ENCODE assay signal across 8 cellular contexts in genomic region chr11:12174145-12175143, GRCh38.
DNase-seq lines count a peak whose midpoint lies in the region; ATAC-seq lines count a peak whose summit lies in the region.

No MANE protein-coding gene starts in this region.

- no peaks in the 10 kb centered on the region for H3K36me3 ChIP-seq in neuronal stem cell (replicated peaks in 1 of 2; ENCODE audit: control insufficient read depth in 2 of 2, insufficient read depth in 2 of 2, low read length in 2 of 2)

- no peak overlapping the region for H3K27ac ChIP-seq in neuronal stem cell (replicated peaks; ENCODE audit: low read length)

- H3K9ac ChIP-seq in neuronal stem cell (ENCODE audit: low read depth, low read length, poor library complexity) = no peak overlapping the region

- no peaks in the 10 kb centered on the region for H3K79me1 ChIP-seq in neuronal stem cell (ENCODE audit: low read depth, low read length)

- no peak overlapping the region for H2AFZ ChIP-seq in neuronal stem cell (ENCODE audit: low read length)

- 100% methylated on average over 1 of the region's 4 CpGs; no CpG with 5 or more reads in 1 of the 2 donors for WGBS in neuronal stem cell (ENCODE audit: extremely low coverage in 2 of 2, insufficient read length in 2 of 2, insufficient replicate concordance in 1 of 2), 2 donors

- H3K18ac ChIP-seq in neuronal stem cell (ENCODE audit: low read length) = no peak overlapping the region

- H3K27me3 ChIP-seq in neuronal stem cell (ENCODE audit: control insufficient read depth in 3 of 3, insufficient read depth in 3 of 3, low read depth in 1 of 3, low read length in 3 of 3) = no peaks in the 10 kb centered on the region

- CTCF ChIA-PET in activated naive CD4-positive, alpha-beta T cell treated with anti-CD3 and anti-CD28 coated beads for 36 hours (lab: Charles Lee) = interaction anchor here (0.6 to 0.7 kb wide), 3 partner anchors 18 to 121 kb away, joined by 4 read pairs; no protein-coding TSS in a partner anchor

- peaks cover 10% of the 10 kb centered on the region for H3K36me3 Mint-ChIP-seq in activated naive CD4-positive, alpha-beta T cell treated with anti-CD3 and anti-CD28 coated beads for 36 hours (ENCODE audit: low read depth)
- peaks cover 26% of the 10 kb centered on the region for H3K36me3 Mint-ChIP-seq in T-helper 2 cell treated with Interferon-gamma antibody and Interleukin-4, amounts not matched to agents 5 μg/mL and 100 μg/mL, for 36 hours (ENCODE audit: low read depth)
- no peaks in the 10 kb centered on the region for H3K36me3 Mint-ChIP-seq in natural killer cell treated with Interleukin-12 subunit alpha and Interleukin-12 subunit beta and Interleukin-15 and Interleukin-18, amount 100 ng/mL, for 72 hours

- no peak overlapping the region for H2BK15ac ChIP-seq in neuronal stem cell (ENCODE audit: low read length)

- no peak overlapping the region for H3K14ac ChIP-seq in neuronal stem cell (ENCODE audit: low read length)

- no peak overlapping the region for H2BK120ac ChIP-seq in neuronal stem cell (ENCODE audit: low read depth, low read length)

- no peaks in the 10 kb centered on the region for H3K27me3 Mint-ChIP-seq in activated naive CD4-positive, alpha-beta T cell treated with anti-CD3 and anti-CD28 coated beads for 36 hours (ENCODE audit: low read depth)
- H3K27me3 Mint-ChIP-seq in T-helper 2 cell treated with Interferon-gamma antibody and Interleukin-4, amounts not matched to agents 5 μg/mL and 100 μg/mL, for 36 hours (ENCODE audit: low read depth) = no peaks in the 10 kb centered on the region
- no peaks in the 10 kb centered on the region for H3K27me3 Mint-ChIP-seq in natural killer cell treated with Interleukin-12 subunit alpha and Interleukin-12 subunit beta and Interleukin-15 and Interleukin-18, amount 100 ng/mL, for 72 hours

- peak overlapping the region; percentile 19 for H3K4me3 Mint-ChIP-seq in activated naive CD4-positive, alpha-beta T cell treated with anti-CD3 and anti-CD28 coated beads for 36 hours
- H3K4me3 Mint-ChIP-seq in T-helper 2 cell treated with Interferon-gamma antibody and Interleukin-4, amounts not matched to agents 5 μg/mL and 100 μg/mL, for 36 hours = peak overlapping the region; percentile 77
- peak overlapping the region; percentile 81 for H3K4me3 Mint-ChIP-seq in natural killer cell treated with Interleukin-12 subunit alpha and Interleukin-12 subunit beta and Interleukin-15 and Interleukin-18, amount 100 ng/mL, for 72 hours

- no peaks in the 10 kb centered on the region for H3K9me3 ChIP-seq in neuronal stem cell (replicated peaks in 1 of 2; ENCODE audit: control insufficient read depth in 2 of 2, insufficient read depth in 1 of 2, low read depth in 1 of 2, low read length in 2 of 2)

- intact Hi-C loops in activated naive CD4-positive, alpha-beta T cell treated with anti-CD3 and anti-CD28 coated beads for 36 hours (cut with micrococcal nuclease) = loop anchor here (1.0 kb wide), 12 partner anchors 15 to 331 kb away; no protein-coding TSS in a partner anchor

- ATAC-seq in HG03135 (IDR thresholded peaks at IDR 0.05; ENCODE audit: unreplicated experiment) = peak; percentile 68
- ATAC-seq in natural killer cell treated with Interleukin-12 subunit alpha and Interleukin-12 subunit beta and Interleukin-15 and Interleukin-18, amount 100 ng/mL, for 72 hours = peak; percentile 84 to 87

- H3K4me2 ChIP-seq in neuronal stem cell (ENCODE audit: insufficient read depth, low read length, poor library complexity, severe bottlenecking) = no peak overlapping the region

- peaks cover 64% of the 10 kb centered on the region for H3K4me1 Mint-ChIP-seq in activated naive CD4-positive, alpha-beta T cell treated with anti-CD3 and anti-CD28 coated beads for 36 hours (ENCODE audit: low read depth)
- H3K4me1 Mint-ChIP-seq in T-helper 2 cell treated with Interferon-gamma antibody and Interleukin-4, amounts not matched to agents 5 μg/mL and 100 μg/mL, for 36 hours (ENCODE audit: low read depth) = peaks cover 71% of the 10 kb centered on the region
- H3K4me1 Mint-ChIP-seq in natural killer cell treated with Interleukin-12 subunit alpha and Interleukin-12 subunit beta and Interleukin-15 and Interleukin-18, amount 100 ng/mL, for 72 hours (ENCODE audit: low read depth in 2 of 2) = peaks cover 37 to 59% of the 10 kb centered on the region in 2 donors

- peaks cover 0 to 1% of the 10 kb centered on the region in 2 donors for H3K4me1 ChIP-seq in neuronal stem cell (ENCODE audit: control insufficient read depth in 2 of 2, insufficient read depth in 1 of 2, low read depth in 1 of 2, low read length in 2 of 2)

- H3K9me3 Mint-ChIP-seq in activated naive CD4-positive, alpha-beta T cell treated with anti-CD3 and anti-CD28 coated beads for 36 hours = peaks cover 15% of the 10 kb centered on the region
- H3K9me3 Mint-ChIP-seq in T-helper 2 cell treated with Interferon-gamma antibody and Interleukin-4, amounts not matched to agents 5 μg/mL and 100 μg/mL, for 36 hours = no peaks in the 10 kb centered on the region
- H3K9me3 Mint-ChIP-seq in natural killer cell treated with Interleukin-12 subunit alpha and Interleukin-12 subunit beta and Interleukin-15 and Interleukin-18, amount 100 ng/mL, for 72 hours = no peaks in the 10 kb centered on the region

- H3K4me3 ChIP-seq in neuronal stem cell (ENCODE audit: low read length in 2 of 2) = no peak overlapping the region

- peak overlapping the region; percentile 90 for H3K27ac Mint-ChIP-seq in activated naive CD4-positive, alpha-beta T cell treated with anti-CD3 and anti-CD28 coated beads for 36 hours
- peak overlapping the region; percentile 95 for H3K27ac Mint-ChIP-seq in T-helper 2 cell treated with Interferon-gamma antibody and Interleukin-4, amounts not matched to agents 5 μg/mL and 100 μg/mL, for 36 hours
- peak overlapping the region; percentile 99 for H3K27ac Mint-ChIP-seq in natural killer cell treated with Interleukin-12 subunit alpha and Interleukin-12 subunit beta and Interleukin-15 and Interleukin-18, amount 100 ng/mL, for 72 hours

- no peak overlapping the region for H2BK5ac ChIP-seq in neuronal stem cell (ENCODE audit: low read length)

- no peak overlapping the region for H4K91ac ChIP-seq in neuronal stem cell (ENCODE audit: low read depth, low read length, poor library complexity)

- H2AK5ac ChIP-seq in neuronal stem cell (ENCODE audit: low read depth, low read length) = no peak overlapping the region

- H2BK12ac ChIP-seq in neuronal stem cell (ENCODE audit: low read length) = no peak overlapping the region

- no peak overlapping the region for H3K4ac ChIP-seq in neuronal stem cell (ENCODE audit: low read length)

- no peak overlapping the region for H3K23ac ChIP-seq in neuronal stem cell (ENCODE audit: low read depth, low read length, poor library complexity)

- no peak for DNase-seq in activated naive CD4-positive, alpha-beta T cell treated with anti-CD3 and anti-CD28 coated beads for 36 hours
- DNase-seq in activated naive CD4-positive, alpha-beta T cell treated with anti-CD3 and anti-CD28 coated beads, Interleukin-2, amount 50 U/mL, for 16 hours = no peak
- DNase-seq in T-helper 2 cell treated with Interferon-gamma antibody and Interleukin-4, amounts not matched to agents 5 μg/mL and 100 μg/mL, for 36 hours (ENCODE audit: low spot score) = peak; percentile 48
- no peak for DNase-seq in natural killer cell treated with Interleukin-12 subunit alpha and Interleukin-12 subunit beta and Interleukin-15 and Interleukin-18, amount 100 ng/mL, for 72 hours (ENCODE audit: low spot score)
- DNase-seq in NCI-H345 treated with DMSO at 0.1 percent for 48 hours (lab: John Stamatoyannopoulos, UW; ENCODE audit: unreplicated experiment) = no peak
- DNase-seq in UCSD-AML1 (lab: John Stamatoyannopoulos, UW; ENCODE audit: unreplicated experiment) = no peak
- no peak for DNase-seq in neuronal stem cell (ENCODE audit: low spot score)

- no peak overlapping the region for H4K8ac ChIP-seq in neuronal stem cell (ENCODE audit: low read depth, low read length)

Comparison
In these comparisons a context has a peak if more than half of its experiments do, and no peak if none do; other contexts are left out.
1. H3K4me3 Mint-ChIP-seq: peak in every context shown above with its lines; median percentile 81 in natural killer cell treated with Interleukin-12 subunit alpha and Interleukin-12 subunit beta and Interleukin-15 and Interleukin-18, amount 100 ng/mL, for 72 hours; 77 in T-helper 2 cell treated with Interferon-gamma antibody and Interleukin-4, amounts not matched to agents 5 μg/mL and 100 μg/mL, for 36 hours; 19 in activated naive CD4-positive, alpha-beta T cell treated with anti-CD3 and anti-CD28 coated beads for 36 hours.